Comparison of ENCODE assay signal across 15 cellular contexts in genomic region chr19:7054635-7055368, GRCh38. TPM values are rescaled to one million over a fixed set of nuclear protein-coding genes. Genes with fewer than 3 reads are reported as not detected.
DNase-seq lines count a peak whose midpoint lies in the region; ATAC-seq and FAIRE-seq lines count a peak whose summit lies in the region.
"Not testable (repeated sequence)": the region's sequence is repeated elsewhere in the genome, so short reads cannot be mapped to it uniquely, and the experiment has no call there.
"Had no signal": no experiment of that assay in that cellular context is flagged by ENCODE, and none has a peak within 500 bp of the region (broad histone marks: within the 10 kb centered on the region; RNA-seq: fewer than 3 reads in every experiment).

No MANE protein-coding gene starts in this region.

- H3K4me1 Mint-ChIP-seq in activated CD4-positive, alpha-beta T cell treated with anti-CD3 and anti-CD28 coated beads, Interleukin-2, amount 10 ng/mL, durations not matched to agents 24 days and 14 days; activated CD8-positive, alpha-beta T cell treated with anti-CD3 and anti-CD28 coated beads, Interleukin-2, amount 10 ng/mL, durations not matched to agents 7 days and 5 days (ENCODE audit: low read depth): not testable (repeated sequence)

- H3K4me3 Mint-ChIP-seq in activated CD4-positive, alpha-beta T cell treated with anti-CD3 and anti-CD28 coated beads, Interleukin-2, amount 10 ng/mL, durations not matched to agents 24 days and 14 days; activated CD8-positive, alpha-beta T cell treated with anti-CD3 and anti-CD28 coated beads, Interleukin-2, amount 10 ng/mL, durations not matched to agents 7 days and 5 days: not testable (repeated sequence)

- H3K9me3 Mint-ChIP-seq in activated CD4-positive, alpha-beta T cell treated with anti-CD3 and anti-CD28 coated beads, Interleukin-2, amount 10 ng/mL, durations not matched to agents 24 days and 14 days; activated CD8-positive, alpha-beta T cell treated with anti-CD3 and anti-CD28 coated beads, Interleukin-2, amount 10 ng/mL, durations not matched to agents 7 days and 5 days (ENCODE audit: insufficient read depth); activated naive CD4-positive, alpha-beta T cell treated with anti-CD3 and anti-CD28 coated beads, Interleukin-2, amount 50 U/mL, for 72 hours: not testable (repeated sequence)

- WGBS in small intestine, 3 donors = 95 to 97% (median 96%) methylated on average over 8 to 12 of the region's 14 CpGs

- DNase-seq in activated CD4-positive, alpha-beta T cell treated with anti-CD3 and anti-CD28 coated beads, Interleukin-2, amount 10 ng/mL, durations not matched to agents 24 days and 14 days = peak; percentile 56
- DNase-seq in activated CD8-positive, alpha-beta T cell treated with anti-CD3 and anti-CD28 coated beads, Interleukin-2, amount 10 ng/mL, durations not matched to agents 7 days and 5 days; activated naive CD4-positive, alpha-beta T cell treated with anti-CD3 and anti-CD28 coated beads, Interleukin-2, amount 50 U/mL, for 72 hours (ENCODE audit: low spot score in 2 of 2); small intestine: not testable (repeated sequence)
- DNase-seq in medulla oblongata (ENCODE audit: extremely low spot score) = peak; percentile 0

- not testable (repeated sequence) for H3K36me3 Mint-ChIP-seq in activated CD4-positive, alpha-beta T cell treated with anti-CD3 and anti-CD28 coated beads, Interleukin-2, amount 10 ng/mL, durations not matched to agents 24 days and 14 days (ENCODE audit: low read depth); activated CD8-positive, alpha-beta T cell treated with anti-CD3 and anti-CD28 coated beads, Interleukin-2, amount 10 ng/mL, durations not matched to agents 7 days and 5 days (ENCODE audit: low read depth); activated naive CD4-positive, alpha-beta T cell treated with anti-CD3 and anti-CD28 coated beads, Interleukin-2, amount 50 U/mL, for 72 hours

- CTCF ChIA-PET in activated CD8-positive, alpha-beta T cell treated with anti-CD3 and anti-CD28 coated beads, Interleukin-2, amount 10 ng/mL, durations not matched to agents 7 days and 5 days (lab: Charles Lee) = not testable (repeated sequence)

- H3K27ac ChIP-seq in small intestine (ENCODE audit: low read depth in 1 of 2, low read length in 1 of 2) = not testable (repeated sequence)

- H3K4me3 ChIP-seq in small intestine (ENCODE audit: low read depth in 1 of 2, low read length in 2 of 2) = not testable (repeated sequence)

- H3K4me1 ChIP-seq in small intestine (ENCODE audit: control insufficient read depth in 2 of 2, insufficient read depth in 1 of 2, low read depth in 1 of 2, low read length in 1 of 2) = not testable (repeated sequence)

- not testable (repeated sequence) for H3K36me3 ChIP-seq in small intestine (ENCODE audit: control insufficient read depth in 2 of 2, insufficient read depth in 2 of 2, low read length in 2 of 2)

- not testable (repeated sequence) for H3K27ac Mint-ChIP-seq in activated CD4-positive, alpha-beta T cell treated with anti-CD3 and anti-CD28 coated beads, Interleukin-2, amount 10 ng/mL, durations not matched to agents 24 days and 14 days; activated CD8-positive, alpha-beta T cell treated with anti-CD3 and anti-CD28 coated beads, Interleukin-2, amount 10 ng/mL, durations not matched to agents 7 days and 5 days; activated naive CD4-positive, alpha-beta T cell treated with anti-CD3 and anti-CD28 coated beads, Interleukin-2, amount 50 U/mL, for 72 hours

- H3K9me3 ChIP-seq in small intestine (ENCODE audit: control insufficient read depth, low read depth) = not testable (repeated sequence)

- not testable (repeated sequence) for H3K27me3 Mint-ChIP-seq in activated CD4-positive, alpha-beta T cell treated with anti-CD3 and anti-CD28 coated beads, Interleukin-2, amount 10 ng/mL, durations not matched to agents 24 days and 14 days; activated CD8-positive, alpha-beta T cell treated with anti-CD3 and anti-CD28 coated beads, Interleukin-2, amount 10 ng/mL, durations not matched to agents 7 days and 5 days (ENCODE audit: low read depth)

- H3K27me3 ChIP-seq in small intestine (ENCODE audit: control insufficient read depth in 2 of 2, insufficient read depth in 2 of 2, low read length in 2 of 2) = not testable (repeated sequence)

- intact Hi-C loops in activated CD4-positive, alpha-beta T cell treated with anti-CD3 and anti-CD28 coated beads, Interleukin-2, amount 10 ng/mL, durations not matched to agents 24 days and 14 days (cut with micrococcal nuclease) = not testable (repeated sequence)

- peak; percentile 27 for ATAC-seq in activated CD8-positive, alpha-beta T cell treated with anti-CD3 and anti-CD28 coated beads, Interleukin-2, amount 10 ng/mL, durations not matched to agents 7 days and 5 days
- ATAC-seq in activated naive CD4-positive, alpha-beta T cell treated with anti-CD3 and anti-CD28 coated beads, Interleukin-2, amount 50 U/mL, for 72 hours = peak; percentile 40 to 62

- FAIRE-seq in colon (lab: Jason Lieb, UNC) (peak; percentile 91), small intestine (lab: Jason Lieb, UNC) (peak; percentile 26)

- POLR2A ChIA-PET in activated CD8-positive, alpha-beta T cell treated with anti-CD3 and anti-CD28 coated beads, Interleukin-2, amount 10 ng/mL, durations not matched to agents 7 days and 5 days (lab: Charles Lee) = not testable (repeated sequence)

RNA-seq across cellular contexts. Expression of gene MBD3L3, which starts 3.7 kb away (rescaled TPM):
- total RNA-seq in activated CD4-positive, alpha-beta T cell treated with anti-CD3 and anti-CD28 coated beads, Interleukin-2, amount 10 ng/mL, durations not matched to agents 24 days and 14 days = not detected in 2 replicates
- total RNA-seq in activated CD8-positive, alpha-beta T cell treated with anti-CD3 and anti-CD28 coated beads, Interleukin-2, amount 10 ng/mL, durations not matched to agents 7 days and 5 days = not detected
- not detected for total RNA-seq in activated naive CD4-positive, alpha-beta T cell treated with anti-CD3 and anti-CD28 coated beads, Interleukin-2, amount 50 U/mL, for 72 hours
- not detected for polyA plus RNA-seq in small intestine
- total RNA-seq: CD4-positive, alpha-beta memory T cell; CD4-positive, CD25-positive, alpha-beta regulatory T cell; CD8-positive, alpha-beta memory T cell; Daoy; GM12878 had no signal
- polyA plus RNA-seq: AG04450; CD14-positive monocyte; CD4-positive, alpha-beta memory T cell; CD4-positive, CD25-positive, alpha-beta regulatory T cell; CD8-positive, alpha-beta memory T cell; GM12878 had no signal

RNA-seq across cellular contexts. Expression of gene MBD3L2, which starts 5.7 kb away (rescaled TPM):
- total RNA-seq in activated CD4-positive, alpha-beta T cell treated with anti-CD3 and anti-CD28 coated beads, Interleukin-2, amount 10 ng/mL, durations not matched to agents 24 days and 14 days = not detected in 2 replicates
- not detected for total RNA-seq in activated CD8-positive, alpha-beta T cell treated with anti-CD3 and anti-CD28 coated beads, Interleukin-2, amount 10 ng/mL, durations not matched to agents 7 days and 5 days
- total RNA-seq in activated naive CD4-positive, alpha-beta T cell treated with anti-CD3 and anti-CD28 coated beads, Interleukin-2, amount 50 U/mL, for 72 hours = not detected
- polyA plus RNA-seq in small intestine = not detected
- total RNA-seq: A673; CD4-positive, alpha-beta memory T cell; CD4-positive, CD25-positive, alpha-beta regulatory T cell; CD8-positive, alpha-beta memory T cell; Daoy; GM12878 had no signal
- polyA plus RNA-seq: AG04450; CD14-positive monocyte; CD4-positive, alpha-beta memory T cell; CD4-positive, CD25-positive, alpha-beta regulatory T cell; CD8-positive, alpha-beta memory T cell; GM12878 had no signal

RNA-seq across cellular contexts. Expression of gene ZNF557, which starts 14.7 kb away (rescaled TPM):
- 12.2 and 12.5 TPM in 2 replicates for total RNA-seq in activated CD4-positive, alpha-beta T cell treated with anti-CD3 and anti-CD28 coated beads, Interleukin-2, amount 10 ng/mL, durations not matched to agents 24 days and 14 days
- total RNA-seq in activated CD8-positive, alpha-beta T cell treated with anti-CD3 and anti-CD28 coated beads, Interleukin-2, amount 10 ng/mL, durations not matched to agents 7 days and 5 days = 10 to 100 TPM; 16.5 to 16.7 TPM
- 1 to 10 TPM; 7.9 to 8.3 TPM for total RNA-seq in activated naive CD4-positive, alpha-beta T cell treated with anti-CD3 and anti-CD28 coated beads, Interleukin-2, amount 50 U/mL, for 72 hours
- polyA plus RNA-seq in small intestine = 1 to 10 TPM; 1.9 to 2.7 (median 2.0) TPM

RNA-seq across cellular contexts. Expression of gene MBD3L4, which starts 14.8 kb away (rescaled TPM):
- total RNA-seq in activated CD4-positive, alpha-beta T cell treated with anti-CD3 and anti-CD28 coated beads, Interleukin-2, amount 10 ng/mL, durations not matched to agents 24 days and 14 days = not detected in 2 replicates
- total RNA-seq in activated CD8-positive, alpha-beta T cell treated with anti-CD3 and anti-CD28 coated beads, Interleukin-2, amount 10 ng/mL, durations not matched to agents 7 days and 5 days = not detected
- total RNA-seq in activated naive CD4-positive, alpha-beta T cell treated with anti-CD3 and anti-CD28 coated beads, Interleukin-2, amount 50 U/mL, for 72 hours = not detected
- polyA plus RNA-seq in small intestine = not detected
- total RNA-seq: A673; CD4-positive, alpha-beta memory T cell; CD4-positive, CD25-positive, alpha-beta regulatory T cell; CD8-positive, alpha-beta memory T cell; Daoy; G401; GM12878 had no signal
- polyA plus RNA-seq: AG04450; CD14-positive monocyte; CD4-positive, alpha-beta memory T cell; CD4-positive, CD25-positive, alpha-beta regulatory T cell; CD8-positive, alpha-beta memory T cell; GM12878 had no signal

RNA-seq across cellular contexts. Expression of gene MBD3L5, which starts 24.4 kb away (rescaled TPM):
- total RNA-seq in activated CD4-positive, alpha-beta T cell treated with anti-CD3 and anti-CD28 coated beads, Interleukin-2, amount 10 ng/mL, durations not matched to agents 24 days and 14 days = not detected in 2 replicates
- total RNA-seq in activated CD8-positive, alpha-beta T cell treated with anti-CD3 and anti-CD28 coated beads, Interleukin-2, amount 10 ng/mL, durations not matched to agents 7 days and 5 days = not detected
- total RNA-seq in activated naive CD4-positive, alpha-beta T cell treated with anti-CD3 and anti-CD28 coated beads, Interleukin-2, amount 50 U/mL, for 72 hours = not detected
- not detected for polyA plus RNA-seq in small intestine
- total RNA-seq: CD4-positive, alpha-beta memory T cell; CD4-positive, CD25-positive, alpha-beta regulatory T cell; CD8-positive, alpha-beta memory T cell; Daoy; G401; GM12878 had no signal
- polyA plus RNA-seq: AG04450; CD14-positive monocyte; CD4-positive, alpha-beta memory T cell; CD4-positive, CD25-positive, alpha-beta regulatory T cell; CD8-positive, alpha-beta memory T cell; GM12878 had no signal
